Comparison of ENCODE assay signal across 14 cellular contexts in genomic region chr4:107876096-107876495, GRCh38.
"Had no signal": no experiment of that assay in that cellular context is flagged by ENCODE, and none has a peak within 500 bp of the region (broad histone marks: within the 10 kb centered on the region; RNA-seq: fewer than 3 reads in every experiment).

No MANE protein-coding gene starts in this region.

- H3K9me3 ChIP-seq: esophagus squamous epithelium, heart right ventricle, right atrium auricular region, tibial artery had no signal

- H3K4me1 Mint-ChIP-seq: activated CD4-positive, alpha-beta memory T cell treated with anti-CD3 and anti-CD28 coated beads, Interleukin-2, amount 10 ng/mL, durations not matched to agents 7 days and 5 days; activated CD4-positive, alpha-beta T cell treated with anti-CD3 and anti-CD28 coated beads for 36 hours; activated naive CD8-positive, alpha-beta T cell treated with anti-CD3 and anti-CD28 coated beads, Interleukin-2, amount 50 U/mL, for 24 hours; neural crest cell; stimulated activated effector memory CD8-positive, alpha-beta T cell treated with anti-CD3 and anti-CD28 coated beads, Interleukin-12 subunit alpha, Interleukin-12 subunit beta, amount 100 ng/mL, for 72 hours had no signal

- DNase-seq: activated CD4-positive, alpha-beta memory T cell treated with anti-CD3 and anti-CD28 coated beads, Interleukin-2, amount 10 ng/mL, durations not matched to agents 7 days and 5 days; activated CD4-positive, alpha-beta T cell treated with anti-CD3 and anti-CD28 coated beads for 36 hours; activated CD8-positive, alpha-beta memory T cell treated with anti-CD3 and anti-CD28 coated beads, Interleukin-2, amount 50 U/mL, for 4 hours; activated naive CD4-positive, alpha-beta T cell; activated naive CD8-positive, alpha-beta T cell treated with anti-CD3 and anti-CD28 coated beads, Interleukin-2, amount 50 U/mL, for 24 hours; esophagus squamous epithelium; heart right ventricle; islet precursor cell; left ventricle myocardium superior; T-helper 9 cell; tibial artery had no signal

- H3K4me3 Mint-ChIP-seq: activated CD4-positive, alpha-beta memory T cell treated with anti-CD3 and anti-CD28 coated beads, Interleukin-2, amount 10 ng/mL, durations not matched to agents 7 days and 5 days; activated CD4-positive, alpha-beta T cell treated with anti-CD3 and anti-CD28 coated beads for 36 hours; activated naive CD8-positive, alpha-beta T cell treated with anti-CD3 and anti-CD28 coated beads, Interleukin-2, amount 50 U/mL, for 24 hours; neural crest cell; stimulated activated effector memory CD8-positive, alpha-beta T cell treated with anti-CD3 and anti-CD28 coated beads, Interleukin-12 subunit alpha, Interleukin-12 subunit beta, amount 100 ng/mL, for 72 hours had no signal

- H3K36me3 Mint-ChIP-seq: stimulated activated effector memory CD8-positive, alpha-beta T cell treated with anti-CD3 and anti-CD28 coated beads, Interleukin-12 subunit alpha, Interleukin-12 subunit beta, amount 100 ng/mL, for 72 hours had no signal

- H3K4me3 ChIP-seq: esophagus squamous epithelium, heart right ventricle, right atrium auricular region, tibial artery had no signal

- H3K27me3 ChIP-seq: esophagus squamous epithelium, heart right ventricle, right atrium auricular region, tibial artery had no signal

- H3K36me3 ChIP-seq: right atrium auricular region, tibial artery had no signal

- H3K27ac ChIP-seq: esophagus squamous epithelium, heart right ventricle, right atrium auricular region, tibial artery had no signal

- H3K9me3 Mint-ChIP-seq: activated CD4-positive, alpha-beta memory T cell treated with anti-CD3 and anti-CD28 coated beads, Interleukin-2, amount 10 ng/mL, durations not matched to agents 7 days and 5 days; activated naive CD8-positive, alpha-beta T cell treated with anti-CD3 and anti-CD28 coated beads, Interleukin-2, amount 50 U/mL, for 24 hours; neural crest cell; stimulated activated effector memory CD8-positive, alpha-beta T cell treated with anti-CD3 and anti-CD28 coated beads, Interleukin-12 subunit alpha, Interleukin-12 subunit beta, amount 100 ng/mL, for 72 hours had no signal

- ATAC-seq: activated CD4-positive, alpha-beta T cell treated with anti-CD3 and anti-CD28 coated beads for 36 hours; activated naive CD8-positive, alpha-beta T cell treated with anti-CD3 and anti-CD28 coated beads, Interleukin-2, amount 50 U/mL, for 24 hours; heart right ventricle; left ventricle myocardium superior; stimulated activated effector memory CD8-positive, alpha-beta T cell treated with anti-CD3 and anti-CD28 coated beads, Interleukin-12 subunit alpha, Interleukin-12 subunit beta, amount 100 ng/mL, for 72 hours had no signal
